Comparison of ENCODE assay signal across 8 cellular contexts in the genomic region with DNA sequence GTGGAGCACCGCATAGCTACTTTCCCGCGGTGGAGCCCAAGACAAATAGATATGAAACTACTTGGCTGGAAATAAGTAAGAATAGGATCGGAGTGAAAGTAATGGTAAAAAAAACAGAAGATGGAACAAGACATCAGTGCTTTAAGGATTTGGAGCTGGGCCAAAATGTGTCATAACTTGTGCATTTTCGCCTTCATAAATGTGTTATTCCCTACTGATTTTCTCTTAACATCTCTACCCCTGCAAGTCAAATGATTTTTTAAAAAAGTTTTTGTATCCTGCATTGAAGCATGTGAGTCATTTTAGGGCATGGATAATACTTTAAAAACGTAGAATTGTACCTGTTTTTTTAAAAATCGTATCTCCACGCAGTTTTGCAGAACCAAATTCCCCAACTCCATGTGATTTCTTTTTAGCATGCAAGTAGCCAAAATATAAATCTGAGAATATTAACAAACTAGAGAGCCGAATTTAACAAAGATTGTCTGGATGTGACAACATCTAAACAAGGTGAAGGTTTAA. TPM values are rescaled to one million over a fixed set of nuclear protein-coding genes. Genes with fewer than 3 reads are reported as not detected.
DNase-seq lines count a peak whose midpoint lies in the region; TF ChIP-seq lines count a peak whose summit lies in the region.

No MANE protein-coding gene starts in this region.

- intact Hi-C loops in esophagus squamous epithelium (cut with DNase I): no loop called here

- H3K4me3 ChIP-seq in esophagus squamous epithelium (peak overlapping the region; percentile 64 to 89 (median 82)), parathyroid adenoma (ENCODE audit: low read depth, low read length) (peak overlapping the region; percentile 71)

- whole genome bisulfite sequencing in esophagus squamous epithelium, 2 donors: 4 to 7% methylated on average over 7 to 9 of the region's 9 CpGs

- peaks cover 0 to 5% (median 0%) of the 10 kb centered on the region in 4 donors for H3K27me3 ChIP-seq in esophagus squamous epithelium
- no peaks in the 10 kb centered on the region for H3K27me3 ChIP-seq in parathyroid adenoma (ENCODE audit: control insufficient read depth, insufficient read depth, low read length)

- peak overlapping the region; percentile 99 for H2AFZ ChIP-seq in parathyroid adenoma

- H3K36me3 ChIP-seq in esophagus squamous epithelium (no peaks in the 10 kb centered on the region), parathyroid adenoma (ENCODE audit: control insufficient read depth, insufficient read depth, low read length) (no peaks in the 10 kb centered on the region)

- TF ChIP-seq CTCF in esophagus squamous epithelium (IDR thresholded peaks at IDR 0.05) (no peak), parathyroid adenoma (IDR thresholded peaks at IDR 0.05) (no peak)

- DNase-seq in DMS53 (lab: John Stamatoyannopoulos, UW) (peak; percentile 38), DMS53 treated with DMSO at 0.1 percent for 48 hours (lab: John Stamatoyannopoulos, UW; ENCODE audit: unreplicated experiment) (no peak), RPMI7951 (ENCODE audit: low read depth) (peak; percentile 33), esophagus squamous epithelium (lab: John Stamatoyannopoulos, UW) (no peak), NCI-H2227 (lab: John Stamatoyannopoulos, UW; ENCODE audit: unreplicated experiment) (no peak), SIG-M5 treated with dmso at 0.1 percent for 504 hours (lab: John Stamatoyannopoulos, UW; ENCODE audit: unreplicated experiment) (no peak)
- DNase-seq in activated CD4-positive, CD25-positive, alpha-beta regulatory T cell treated with anti-CD3 and anti-CD28 coated beads, Interleukin-2, amount 50 U/mL, for 72 hours: no peak

- H3K9ac ChIP-seq in parathyroid adenoma: no peak overlapping the region

- TF ChIP-seq POLR2A in esophagus squamous epithelium (IDR thresholded peaks at IDR 0.05): no peak

- peak overlapping the region; percentile 81 for H3K4me2 ChIP-seq in parathyroid adenoma (ENCODE audit: low read length)

- H3K27ac ChIP-seq in esophagus squamous epithelium (peak overlapping the region; percentile 66 to 87 (median 80)), parathyroid adenoma (peak overlapping the region; percentile 64)

- H3K79me2 ChIP-seq in parathyroid adenoma: no peaks in the 10 kb centered on the region

- H3K4me1 ChIP-seq in esophagus squamous epithelium: peaks cover 3 to 37% (median 5%) of the 10 kb centered on the region in 3 donors
- H3K4me1 ChIP-seq in parathyroid adenoma: peaks cover 5% of the 10 kb centered on the region

- peaks cover 0 to 12% (median 10%) of the 10 kb centered on the region in 3 donors for H3K9me3 ChIP-seq in esophagus squamous epithelium
- H3K9me3 ChIP-seq in parathyroid adenoma (ENCODE audit: control insufficient read depth, low read length): no peaks in the 10 kb centered on the region

RNA-seq across cellular contexts. Expression of a gene that starts 0.9 kb away (rescaled TPM):
- total RNA-seq in RPMI7951 (2014; rRNA removed; shearing (Covaris generic)): 0.24 and 0.78 TPM in 2 replicates
- total RNA-seq in esophagus squamous epithelium: 1 to 10 TPM in 2 of 4 donors, under 1 TPM in 2; 0.30 to 3.8 (median 1.1) TPM

Comparison
In these comparisons a context has a peak if more than half of its experiments do, and no peak if none do; other contexts are left out.
1. DNase-seq: peak in DMS53 (single experiment) and RPMI7951 (single experiment); none in DMS53 treated with DMSO at 0.1 percent for 48 hours (single experiment), esophagus squamous epithelium (single experiment), NCI-H2227 (single experiment), activated CD4-positive, CD25-positive, alpha-beta regulatory T cell treated with anti-CD3 and anti-CD28 coated beads, Interleukin-2, amount 50 U/mL, for 72 hours (single experiment) and SIG-M5 treated with dmso at 0.1 percent for 504 hours (single experiment).